21 cellular contexts compared by ENCODE assay signal in the genomic region with DNA sequence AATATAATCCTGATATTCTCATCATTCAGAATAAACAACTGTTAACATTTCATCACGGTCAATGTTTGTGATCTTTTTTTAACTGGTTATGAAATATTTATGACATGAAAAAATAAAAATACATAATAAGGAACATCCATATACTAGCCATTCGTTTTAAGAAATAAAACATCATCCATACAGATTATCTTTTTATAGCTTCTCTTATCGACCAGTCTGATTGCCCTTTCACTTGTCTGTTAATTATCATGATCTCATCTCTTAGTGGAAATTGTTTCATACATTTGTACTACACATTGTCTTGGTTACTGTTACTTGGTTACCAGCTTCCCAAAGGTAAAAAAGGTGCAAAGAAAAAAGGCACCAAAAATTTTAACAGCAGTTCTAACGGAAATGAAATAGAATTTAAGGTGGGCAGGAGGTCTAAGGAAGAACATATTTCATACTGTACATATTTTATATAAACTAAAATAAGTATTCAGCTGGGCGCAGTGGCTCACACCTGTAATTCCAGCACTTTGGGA.
"Had no signal": no experiment of that assay in that cellular context is flagged by ENCODE, and none has a peak within 500 bp of the region (broad histone marks: within the 10 kb centered on the region; RNA-seq: fewer than 3 reads in every experiment).

No MANE protein-coding gene starts in this region.

- FAIRE-seq: astrocyte, bronchial epithelial cell, kidney had no signal

- DNase-seq: activated CD4-positive, alpha-beta T cell treated with anti-CD3 and anti-CD28 coated beads for 1 hour; activated CD4-positive, alpha-beta T cell treated with anti-CD3 and anti-CD28 coated beads, Interleukin-2, amount 50 U/mL, for 1 hour; activated CD8-positive, alpha-beta T cell treated with anti-CD3 and anti-CD28 coated beads, Interleukin-2, amount 10 ng/mL, durations not matched to agents 7 days and 5 days; activated gamma-delta T cell treated with Interleukin-2 at 50 U/mL for 16 hours; kidney; lower lobe of right lung; naive thymus-derived CD8-positive, alpha-beta T cell; ovary; psoas muscle; right cardiac atrium; stimulated activated CD4-positive, alpha-beta T cell treated with anti-CD3 and anti-CD28 coated beads, Interleukin-4, amount 100 ng/mL, for 24 hours; stimulated activated naive CD4-positive, alpha-beta T cell treated with Interleukin-2 at 50 U/mL for 16 hours; T-cell; tibial artery had no signal

- H3K9me3 ChIP-seq: lower lobe of right lung, ovary, psoas muscle, tibial artery had no signal

- H3K27ac ChIP-seq: coronary artery, epithelial cell of prostate, lower lobe of right lung, ovary, psoas muscle, tibial artery, VCaP had no signal

- ATAC-seq: activated CD8-positive, alpha-beta T cell treated with anti-CD3 and anti-CD28 coated beads, Interleukin-2, amount 10 ng/mL, durations not matched to agents 7 days and 5 days; activated naive CD4-positive, alpha-beta T cell treated with anti-CD3 and anti-CD28 coated beads, Interleukin-2, amount 50 U/mL, for 72 hours; left lobe of liver; naive thymus-derived CD8-positive, alpha-beta T cell; T-cell had no signal

- H3K4me3 ChIP-seq: coronary artery, lower lobe of right lung, ovary, psoas muscle, tibial artery had no signal

- H3K36me3 ChIP-seq: lower lobe of right lung, ovary, tibial artery had no signal

- H3K27me3 ChIP-seq: ovary, tibial artery had no signal
